Comparison of ENCODE assay signal across 8 cellular contexts in genomic region chr5:119354522-119355243, GRCh38. TPM values are rescaled to one million over a fixed set of nuclear protein-coding genes. Genes with fewer than 3 reads are reported as not detected.
DNase-seq lines count a peak whose midpoint lies in the region; ATAC-seq lines count a peak whose summit lies in the region.

No MANE protein-coding gene starts in this region.

- peak overlapping the region; percentile 11 to 51 for H3K4me3 ChIP-seq in CD4-positive, alpha-beta memory T cell (ENCODE audit: low read length in 2 of 2)
- H3K4me3 ChIP-seq in muscle layer of duodenum (ENCODE audit: low read depth in 1 of 2, low read length in 2 of 2): peak overlapping the region; percentile 83 to 90

- peak overlapping the region; percentile 82 to 97 (median 90) for H3K4me3 Mint-ChIP-seq in CD4-positive, alpha-beta memory T cell
- peak overlapping the region; percentile 99 for H3K4me3 Mint-ChIP-seq in activated naive CD8-positive, alpha-beta T cell treated with anti-CD3 and anti-CD28 coated beads for 36 hours

- CTCF ChIA-PET in CD4-positive, alpha-beta memory T cell (lab: Charles Lee; ENCODE audit: partially characterized antibody): no interaction called here

- H3K4me1 Mint-ChIP-seq in CD4-positive, alpha-beta memory T cell: peaks cover 74 to 95% (median 86%) of the 10 kb centered on the region in 4 donors
- H3K4me1 Mint-ChIP-seq in activated naive CD8-positive, alpha-beta T cell treated with anti-CD3 and anti-CD28 coated beads for 36 hours: peaks cover 61% of the 10 kb centered on the region

- H3K27ac ChIP-seq in CD4-positive, alpha-beta memory T cell (ENCODE audit: low read depth, low read length): peak overlapping the region; percentile 78
- peak overlapping the region; percentile 21 for H3K27ac ChIP-seq in muscle layer of duodenum (ENCODE audit: low read length)

- ATAC-seq in HG03060 (IDR thresholded peaks at IDR 0.05; ENCODE audit: low read depth, unreplicated experiment): peak; percentile 13
- ATAC-seq in GM21786 (IDR thresholded peaks at IDR 0.05; ENCODE audit: unreplicated experiment): no peak
- no peak for ATAC-seq in HG02678 (IDR thresholded peaks at IDR 0.05; ENCODE audit: unreplicated experiment)

- no peak for DNase-seq in CD4-positive, alpha-beta memory T cell
- no peak for DNase-seq in activated naive CD8-positive, alpha-beta T cell treated with anti-CD3 and anti-CD28 coated beads for 36 hours
- DNase-seq in central memory CD4-positive, alpha-beta T cell: no peak
- no peak for DNase-seq in NCI-H69 (lab: John Stamatoyannopoulos, UW)

- intact Hi-C loops in CD4-positive, alpha-beta memory T cell (cut with micrococcal nuclease): loop anchor here (1.0 to 5.0 kb wide), 4 partner anchors 7 to 87 kb away; no protein-coding TSS in a partner anchor

- H3K27me3 Mint-ChIP-seq in CD4-positive, alpha-beta memory T cell: no peaks in the 10 kb centered on the region
- no peaks in the 10 kb centered on the region for H3K27me3 Mint-ChIP-seq in activated naive CD8-positive, alpha-beta T cell treated with anti-CD3 and anti-CD28 coated beads for 36 hours

- H3K4me1 ChIP-seq in CD4-positive, alpha-beta memory T cell (ENCODE audit: insufficient read depth, low read length): peaks cover 93% of the 10 kb centered on the region
- H3K4me1 ChIP-seq in muscle layer of duodenum (ENCODE audit: control insufficient read depth in 1 of 2, insufficient read depth in 2 of 2, low read length in 2 of 2): peaks cover 14 to 20% of the 10 kb centered on the region in 2 donors

- peaks cover 6 to 32% of the 10 kb centered on the region in 2 donors for H3K36me3 Mint-ChIP-seq in CD4-positive, alpha-beta memory T cell
- peaks cover 66% of the 10 kb centered on the region for H3K36me3 Mint-ChIP-seq in activated naive CD8-positive, alpha-beta T cell treated with anti-CD3 and anti-CD28 coated beads for 36 hours

- H3K27me3 ChIP-seq in CD4-positive, alpha-beta memory T cell (ENCODE audit: insufficient read depth, low read length): no peaks in the 10 kb centered on the region
- H3K27me3 ChIP-seq in muscle layer of duodenum (ENCODE audit: low read depth, low read length): no peaks in the 10 kb centered on the region

- peak overlapping the region; percentile 81 to 97 (median 89) for H3K27ac Mint-ChIP-seq in CD4-positive, alpha-beta memory T cell
- peak overlapping the region; percentile 98 for H3K27ac Mint-ChIP-seq in activated naive CD8-positive, alpha-beta T cell treated with anti-CD3 and anti-CD28 coated beads for 36 hours

- POLR2A ChIA-PET in CD4-positive, alpha-beta memory T cell (lab: Charles Lee; ENCODE audit: partially characterized antibody): interaction anchor here (1.0 to 23.0 kb wide), 7 partner anchors 7 to 85 kb away, joined by 3 to 727 read pairs (median 8); no protein-coding TSS in a partner anchor

- no peaks in the 10 kb centered on the region for H3K9me3 Mint-ChIP-seq in CD4-positive, alpha-beta memory T cell
- no peaks in the 10 kb centered on the region for H3K9me3 Mint-ChIP-seq in activated naive CD8-positive, alpha-beta T cell treated with anti-CD3 and anti-CD28 coated beads for 36 hours

- H3K36me3 ChIP-seq in CD4-positive, alpha-beta memory T cell (ENCODE audit: insufficient read depth, low read length): no peaks in the 10 kb centered on the region
- H3K36me3 ChIP-seq in muscle layer of duodenum (ENCODE audit: control insufficient read depth in 1 of 2, insufficient read depth in 2 of 2, low read length in 2 of 2): no peaks in the 10 kb centered on the region

- no peaks in the 10 kb centered on the region for H3K9me3 ChIP-seq in CD4-positive, alpha-beta memory T cell (ENCODE audit: control insufficient read depth in 1 of 2, low read length in 2 of 2)
- H3K9me3 ChIP-seq in muscle layer of duodenum (ENCODE audit: control insufficient read depth in 1 of 2, low read length in 2 of 2): no peaks in the 10 kb centered on the region

RNA-seq across cellular contexts. Expression of gene TNFAIP8, which starts 1.1 kb away (rescaled TPM):
- 100 to 1,000 TPM; 167 to 176 TPM for total RNA-seq in CD4-positive, alpha-beta memory T cell
- 100 to 1,000 TPM; 277 to 423 TPM for polyA plus RNA-seq in CD4-positive, alpha-beta memory T cell
- total RNA-seq in activated naive CD8-positive, alpha-beta T cell treated with anti-CD3 and anti-CD28 coated beads for 36 hours: 100 to 1,000 TPM; 176 to 178 TPM
